In genomic region chr16:84266451-84266850, GRCh38 we compare ENCODE assay signal across 1 cellular context.
TF ChIP-seq lines count a peak whose summit lies in the region.

No MANE protein-coding gene starts in this region.

TF ChIP-seq in HepG2, 621 proteins besides CTCF, POLR2A, EP300 and RAD21 (continued from another document):
- TF ChIP-seq SNAPC4 (CRISPR knock-in tag; IDR thresholded peaks at IDR 0.05) (no peak), ZNF549 (CRISPR knock-in tag; IDR thresholded peaks at IDR 0.05) (no peak), GRHL1 (CRISPR knock-in tag; conservative IDR thresholded peaks at IDR 0.05) (no peak)
